ENCODE assay signal across 8 cellular contexts in genomic region chr10:18773180-18773579, GRCh38.
"Had no signal": no experiment of that assay in that cellular context is flagged by ENCODE, and none has a peak within 500 bp of the region (broad histone marks: within the 10 kb centered on the region; RNA-seq: fewer than 3 reads in every experiment).

No MANE protein-coding gene starts in this region.

- FAIRE-seq: G401.6, GM12878, GM12891, GM12892, GM18507, GM19239 had no signal

- H3K4me3 ChIP-seq: GM12878 had no signal

- DNase-seq: GDM1, GF-D8 had no signal
